In the genomic region with DNA sequence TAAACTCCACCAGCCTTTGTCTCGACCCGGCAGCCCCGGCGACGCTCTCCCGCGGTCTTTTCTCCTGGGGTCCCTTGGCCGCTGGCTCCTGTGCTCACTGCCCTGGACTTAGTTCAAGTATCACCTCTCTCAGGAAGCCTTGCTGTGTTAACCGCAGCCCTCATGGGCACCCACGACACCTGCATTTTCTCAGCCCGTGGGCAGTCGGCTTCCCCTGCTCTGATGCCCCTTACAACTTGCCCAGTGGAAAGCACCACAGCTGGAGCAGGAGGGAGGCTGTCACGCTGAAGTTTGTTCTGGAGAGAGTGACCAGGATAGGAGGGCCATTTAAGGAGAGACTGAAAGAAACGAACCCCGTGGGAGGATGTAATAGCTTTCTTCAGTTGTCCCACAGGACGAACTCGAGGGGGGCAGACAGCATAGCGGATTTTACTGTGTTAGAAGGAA, we compare ENCODE assay signal across 8 cellular contexts. TPM values are rescaled to one million over a fixed set of nuclear protein-coding genes. Genes with fewer than 3 reads are reported as not detected.
DNase-seq lines count a peak whose midpoint lies in the region; ATAC-seq and TF ChIP-seq lines count a peak whose summit lies in the region.

No MANE protein-coding gene starts in this region.

- ATAC-seq in GM21360 (IDR thresholded peaks at IDR 0.05; ENCODE audit: unreplicated experiment), result peak; percentile 33
- peak; percentile 13 for ATAC-seq in HG03521 (IDR thresholded peaks at IDR 0.05; ENCODE audit: unreplicated experiment)

- no peaks in the 10 kb centered on the region; the same call in 1 of the 2 replicates for H3K36me3 ChIP-seq in GM06990 (ENCODE audit: control insufficient read depth, insufficient read depth, low read length)
- H3K36me3 ChIP-seq in adrenal gland (replicated peaks in 1 of 2), result peaks cover 0 to 8% of the 10 kb centered on the region in 2 donors
- H3K36me3 ChIP-seq in iPS-20b (ENCODE audit: insufficient read depth, low read depth, low read length), result peaks cover 21% of the 10 kb centered on the region

- intact Hi-C loops in adrenal gland (cut with DNase I), result no loop called here

- peak overlapping the region; percentile 97 for H3K4me3 ChIP-seq in GM06990 (replicated peaks; ENCODE audit: low read depth, low read length)
- peak overlapping the region; percentile 64 to 93 (median 66) for H3K4me3 ChIP-seq in adrenal gland
- peak overlapping the region; percentile 85 for H3K4me3 ChIP-seq in iPS-20b (ENCODE audit: low read length)

- no peak for TF ChIP-seq POLR2A in adrenal gland (IDR thresholded peaks at IDR 0.05)

- DNase-seq in GM06990 (ENCODE audit: extremely low read depth, insufficient read length) (no peak), adrenal gland (peak in 6 of 7 donors; percentile 37 to 52 (median 48)), UCSD-AML1 (lab: John Stamatoyannopoulos, UW; ENCODE audit: unreplicated experiment) (no peak), COR-L47 (lab: John Stamatoyannopoulos, UW) (no peak)
- DNase-seq in stimulated activated CD8-positive, alpha-beta memory T cell treated with anti-CD3 and anti-CD28 coated beads, Interleukin-4, amount 100 ng/mL, for 4 hours (ENCODE audit: low read depth in 2 of 2, low spot score in 1 of 2), result peak; percentile 6 to 13

- H3K9me3 ChIP-seq in adrenal gland (replicated peaks in 1 of 3) (no peaks in the 10 kb centered on the region), iPS-20b (ENCODE audit: insufficient read depth, low read depth, low read length) (no peaks in the 10 kb centered on the region)

- H3K4me1 ChIP-seq in adrenal gland (replicated peaks in 1 of 2) (peaks cover 14 to 31% of the 10 kb centered on the region in 2 donors), iPS-20b (ENCODE audit: insufficient read depth, low read length) (0 out of 2 replicates have a peak, but pooled peaks cover 2% of the 10 kb centered on the region)

- peak overlapping the region; percentile 86 for H3K9ac ChIP-seq in iPS-20b (ENCODE audit: low read depth, low read length)

- WGBS in adrenal gland, 4 donors, result 0% methylated on average over 17 to 18 of the region's 18 CpGs

- H3K27ac ChIP-seq in adrenal gland (peak overlapping the region; percentile 78 to 94 (median 87)), iPS-20b (ENCODE audit: low read length) (peak overlapping the region; percentile 21)

- TF ChIP-seq CTCF in GM06990 (IDR thresholded peaks at IDR 0.05; ENCODE audit: insufficient read depth, low read length, poor library complexity, severe bottlenecking) (no peak), adrenal gland (IDR thresholded peaks at IDR 0.05) (no peak)

- H3K27me3 ChIP-seq in GM06990 (replicated peaks; ENCODE audit: control insufficient read depth, insufficient read depth, low read length) (no peaks in the 10 kb centered on the region), adrenal gland (no peaks in the 10 kb centered on the region), iPS-20b (ENCODE audit: insufficient read depth, low read length) (no peaks in the 10 kb centered on the region)

RNA-seq across cellular contexts. Expression of a gene that starts 0.4 kb away (rescaled TPM):
- 10 to 100 TPM in 6 of 8 donors, 1 to 10 TPM in 2; 6.0 to 50.7 (median 13.2) TPM for total RNA-seq in adrenal gland
- polyA plus RNA-seq in adrenal gland, result 10 to 100 TPM in 1 of 3 donors, 1 to 10 TPM in 1, under 1 TPM in 1; 0.81 to 11.2 (median 3.5) TPM

RNA-seq across cellular contexts. Expression of a gene that starts 0.5 kb away (rescaled TPM):
- total RNA-seq in adrenal gland, result 10 to 100 TPM; 37.5 to 63.5 (median 55.3) TPM
- 10 to 100 TPM; 16.8 to 32.8 (median 26.9) TPM for polyA plus RNA-seq in adrenal gland

Comparison
In these comparisons a context has a peak if more than half of its experiments do, and no peak if none do; other contexts are left out.
1. DNase-seq: peak in adrenal gland (6 of 7) and stimulated activated CD8-positive, alpha-beta memory T cell treated with anti-CD3 and anti-CD28 coated beads, Interleukin-4, amount 100 ng/mL, for 4 hours (2 of 2); none in GM06990 (single experiment), UCSD-AML1 (single experiment) and COR-L47 (single experiment).
2. Peak in every context shown above with its lines, with median percentiles within 50 percentile points of each other: H3K4me3 ChIP-seq.